Comparison of ENCODE assay signal across 12 cellular contexts in genomic region chr12:46660276-46660675, GRCh38.
A peak's percentile ranks its signal among the peaks of the same experiment; 100 is the strongest.
DNase-seq lines count a peak whose midpoint lies in the region; ATAC-seq and TF ChIP-seq lines count a peak whose summit lies in the region.
"Had no signal": no experiment of that assay in that cellular context is flagged by ENCODE, and none has a peak within 500 bp of the region (broad histone marks: within the 10 kb centered on the region; RNA-seq: fewer than 3 reads in every experiment).

No MANE protein-coding gene starts in this region.

- peak overlapping the region; percentile 56 to 94 (median 91) for H3K27ac Mint-ChIP-seq in nephron

- H3K9me3 ChIP-seq in A673 (ENCODE audit: low read depth, low read length, poor library complexity, severe bottlenecking) (no peaks in the 10 kb centered on the region), PC-9 (ENCODE audit: insufficient read depth, low read depth) (peaks cover 5% of the 10 kb centered on the region)

- H3K27me3 Mint-ChIP-seq in nephron (ENCODE audit: low read depth) = no peaks in the 10 kb centered on the region

- no peaks in the 10 kb centered on the region for H3K36me3 Mint-ChIP-seq in nephron (ENCODE audit: low read depth)
- H3K36me3 Mint-ChIP-seq: CD4-positive, CD25-positive, alpha-beta regulatory T cell had no signal

- intact Hi-C loops in A673 (cut with micrococcal nuclease; ENCODE audit: unreplicated experiment) (loop anchor here (5.0 kb wide), 2 partner anchors 228 to 273 kb away; no protein-coding TSS in a partner anchor), PC-9 (cut with micrococcal nuclease; ENCODE audit: unreplicated experiment) (loop anchor here (2.0 to 10.0 kb wide), 7 partner anchors 97 to 668 kb away; partner anchors contain the start of genes SCAF11 and SLC38A1)

- peaks cover 53% of the 10 kb centered on the region for H3K4me1 Mint-ChIP-seq in nephron

- H3F3A ChIP-seq in PC-9 (ENCODE audit: insufficient read depth, low read depth) = peaks cover 12% of the 10 kb centered on the region

- DNase-seq in A673 (ENCODE audit: low spot score) (peak; percentile 50), PC-9 (no peak), epithelial cell of esophagus (ENCODE audit: low read depth) (peak; percentile 62), NCI-H524 treated with DMSO at 0.1 percent for 48 hours (lab: John Stamatoyannopoulos, UW) (no peak), NCI-H1048 (lab: John Stamatoyannopoulos, UW) (no peak)
- DNase-seq: NCI-H1105; RPMI8226; stimulated activated naive CD4-positive, alpha-beta T cell treated with Interleukin-2 at 50 U/mL for 16 hours had no signal

- POLR2A ChIA-PET in A673 (lab: Charles Lee; ENCODE audit: low non-redundant PET) = no interaction called here
- POLR2A ChIA-PET in PC-9 (lab: Charles Lee; ENCODE audit: unreplicated experiment) = no interaction called here

- H3K79me2 ChIP-seq in PC-9 (ENCODE audit: low read depth) = no peaks in the 10 kb centered on the region

- H4K20me1 ChIP-seq in PC-9 (ENCODE audit: insufficient read depth) = no peaks in the 10 kb centered on the region

- H2AFZ ChIP-seq in PC-9 = no peak overlapping the region

- peaks cover 61% of the 10 kb centered on the region for H3K4me1 ChIP-seq in A673 (ENCODE audit: insufficient read depth, low read length, poor library complexity, severe bottlenecking)
- H3K4me1 ChIP-seq in PC-9 (replicated peaks; ENCODE audit: insufficient read depth) = peaks cover 43% of the 10 kb centered on the region

- TSS peak; percentile 81 for BruUV-seq in A673 (replicated peaks; lab: Mats Ljungman, UMichigan)
- BruUV-seq in PC-9 (replicated peaks; lab: Mats Ljungman, UMichigan) = no TSS peak

- CTCF ChIA-PET in A673 (lab: Charles Lee) (no interaction called here), PC-9 (lab: Charles Lee) (no interaction called here)

- no peak overlapping the region for H3K4me2 ChIP-seq in PC-9

- peak overlapping the region in 1 of 3 experiments; percentile 19 for H3K4me3 Mint-ChIP-seq in nephron
- H3K4me3 Mint-ChIP-seq: CD4-positive, CD25-positive, alpha-beta regulatory T cell had no signal

- H3K27ac ChIP-seq in A673 (ENCODE audit: low read depth, low read length, poor library complexity, severe bottlenecking) = peak overlapping the region; percentile 83
- peak overlapping the region; percentile 75 for H3K27ac ChIP-seq in PC-9

- H3K27me3 ChIP-seq in A673 (replicated peaks; ENCODE audit: insufficient read depth, low read depth, low read length, poor library complexity) (no peaks in the 10 kb centered on the region), PC-9 (ENCODE audit: insufficient read depth, low read depth) (no peaks in the 10 kb centered on the region)

- no peaks in the 10 kb centered on the region for H3K9me2 ChIP-seq in PC-9 (ENCODE audit: insufficient read depth)

- no peak overlapping the region for H3K4me3 ChIP-seq in A673 (ENCODE audit: low read depth, low read length, poor library complexity, severe bottlenecking)
- H3K4me3 ChIP-seq in PC-9 = no peak overlapping the region
- H3K4me3 ChIP-seq in epithelial cell of esophagus (ENCODE audit: low read length) = no peak overlapping the region

- TF ChIP-seq CTCF in A673 (conservative IDR thresholded peaks at IDR 0.05; ENCODE audit: low read depth, low read length) (no peak), PC-9 (conservative IDR thresholded peaks at IDR 0.05) (no peak), epithelial cell of esophagus (IDR thresholded peaks at IDR 0.05; ENCODE audit: insufficient read depth, low read depth, low read length, missing control alignments) (no peak), nephron (IDR thresholded peaks at IDR 0.05; ENCODE audit: unreplicated experiment in 3 of 3) (no peak)

- no peak for ATAC-seq in HG03135 (IDR thresholded peaks at IDR 0.05; ENCODE audit: unreplicated experiment)
- ATAC-seq in HG03342 (IDR thresholded peaks at IDR 0.05; ENCODE audit: unreplicated experiment) = no peak

- no peaks in the 10 kb centered on the region for H3K36me3 ChIP-seq in A673 (ENCODE audit: insufficient read depth, low read length, poor library complexity, severe bottlenecking)
- no peaks in the 10 kb centered on the region for H3K36me3 ChIP-seq in PC-9 (ENCODE audit: low read depth)

- no peaks in the 10 kb centered on the region for H3K9me3 Mint-ChIP-seq in nephron
- H3K9me3 Mint-ChIP-seq: CD4-positive, CD25-positive, alpha-beta regulatory T cell had no signal

Comparison
In these comparisons a context has a peak if more than half of its experiments do, and no peak if none do; other contexts are left out.
1. DNase-seq: peak in A673 (single experiment) and epithelial cell of esophagus (single experiment); none in PC-9 (0 of 2), NCI-H524 treated with DMSO at 0.1 percent for 48 hours (single experiment) and NCI-H1048 (single experiment).